In genomic region chr7:117675519-117676137, GRCh38 we compare ENCODE assay signal across 16 cellular contexts.
"Had no signal": no experiment of that assay in that cellular context is flagged by ENCODE, and none has a peak within 500 bp of the region (broad histone marks: within the 10 kb centered on the region; RNA-seq: fewer than 3 reads in every experiment).

No MANE protein-coding gene starts in this region.

- H3K27me3 Mint-ChIP-seq: activated CD4-positive, alpha-beta T cell treated with anti-CD3 and anti-CD28 coated beads, Interleukin-2, amount 10 ng/mL, durations not matched to agents 7 days and 5 days; stimulated activated naive B cell treated with anti-CD40 and anti-IgM and Interleukin-4, amounts not matched to agents 10 μg/mL and 1 μg/mL and 100 μg/mL, for 72 hours had no signal

- H3K9me3 Mint-ChIP-seq: activated CD4-positive, alpha-beta T cell treated with anti-CD3 and anti-CD28 coated beads, Interleukin-2, amount 10 ng/mL, durations not matched to agents 7 days and 5 days; activated naive CD4-positive, alpha-beta T cell treated with anti-CD3 and anti-CD28 coated beads for 36 hours; activated naive CD8-positive, alpha-beta T cell treated with anti-CD3 and anti-CD28 coated beads, Interleukin-2, amount 50 U/mL, for 24 hours; activated T-cell treated with anti-CD3 and anti-CD28 coated beads, Interleukin-2, amount 50 U/mL, for 4 hours; stimulated activated naive B cell treated with anti-CD40 and anti-IgM and Interleukin-4, amounts not matched to agents 10 μg/mL and 1 μg/mL and 100 μg/mL, for 72 hours had no signal

- H3K27ac Mint-ChIP-seq: activated CD4-positive, alpha-beta T cell treated with anti-CD3 and anti-CD28 coated beads, Interleukin-2, amount 10 ng/mL, durations not matched to agents 7 days and 5 days; activated naive CD4-positive, alpha-beta T cell treated with anti-CD3 and anti-CD28 coated beads for 36 hours; activated naive CD8-positive, alpha-beta T cell treated with anti-CD3 and anti-CD28 coated beads, Interleukin-2, amount 50 U/mL, for 24 hours; natural killer cell; stimulated activated naive B cell treated with anti-CD40 and anti-IgM and Interleukin-4, amounts not matched to agents 10 μg/mL and 1 μg/mL and 100 μg/mL, for 72 hours had no signal

- H3K27ac ChIP-seq: ascending aorta, heart right ventricle, tibial nerve, uterus had no signal

- H3K4me3 Mint-ChIP-seq: activated CD4-positive, alpha-beta T cell treated with anti-CD3 and anti-CD28 coated beads, Interleukin-2, amount 10 ng/mL, durations not matched to agents 7 days and 5 days; activated naive CD4-positive, alpha-beta T cell treated with anti-CD3 and anti-CD28 coated beads for 36 hours; activated naive CD8-positive, alpha-beta T cell treated with anti-CD3 and anti-CD28 coated beads, Interleukin-2, amount 50 U/mL, for 24 hours; activated T-cell treated with anti-CD3 and anti-CD28 coated beads, Interleukin-2, amount 50 U/mL, for 4 hours; natural killer cell; stimulated activated naive B cell treated with anti-CD40 and anti-IgM and Interleukin-4, amounts not matched to agents 10 μg/mL and 1 μg/mL and 100 μg/mL, for 72 hours had no signal

- H3K9me3 ChIP-seq: ascending aorta, heart right ventricle, tibial nerve, uterus had no signal

- H3K4me1 ChIP-seq: ascending aorta, tibial nerve, uterus had no signal

- FAIRE-seq: endometrium had no signal

- H3K36me3 ChIP-seq: ascending aorta, heart right ventricle, tibial nerve, uterus had no signal

- DNase-seq: activated CD4-positive, alpha-beta T cell treated with anti-CD3 and anti-CD28 coated beads, Interleukin-2, amount 10 ng/mL, durations not matched to agents 7 days and 5 days; activated CD8-positive, alpha-beta memory T cell treated with anti-CD3 and anti-CD28 coated beads, Interleukin-2, amount 50 U/mL, for 4 hours; activated naive CD4-positive, alpha-beta T cell treated with anti-CD3 and anti-CD28 coated beads for 36 hours; activated naive CD8-positive, alpha-beta T cell treated with anti-CD3 and anti-CD28 coated beads, Interleukin-2, amount 50 U/mL, for 24 hours; activated T-cell treated with anti-CD3 and anti-CD28 coated beads, Interleukin-2, amount 50 U/mL, for 4 hours; cortex of kidney; heart right ventricle; natural killer cell; posterior cingulate gyrus; stimulated activated naive B cell treated with anti-CD40 and anti-IgM and Interleukin-4, amounts not matched to agents 10 μg/mL and 1 μg/mL and 100 μg/mL, for 72 hours; T-helper 1 cell; T-helper 9 cell; uterus had no signal

- H3K27me3 ChIP-seq: ascending aorta, tibial nerve, uterus had no signal

- H3K36me3 Mint-ChIP-seq: natural killer cell; stimulated activated naive B cell treated with anti-CD40 and anti-IgM and Interleukin-4, amounts not matched to agents 10 μg/mL and 1 μg/mL and 100 μg/mL, for 72 hours had no signal

- H3K4me1 Mint-ChIP-seq: activated CD4-positive, alpha-beta T cell treated with anti-CD3 and anti-CD28 coated beads, Interleukin-2, amount 10 ng/mL, durations not matched to agents 7 days and 5 days; activated naive CD8-positive, alpha-beta T cell treated with anti-CD3 and anti-CD28 coated beads, Interleukin-2, amount 50 U/mL, for 24 hours; natural killer cell; stimulated activated naive B cell treated with anti-CD40 and anti-IgM and Interleukin-4, amounts not matched to agents 10 μg/mL and 1 μg/mL and 100 μg/mL, for 72 hours had no signal

- H3K4me3 ChIP-seq: ascending aorta, heart right ventricle, tibial nerve, uterus had no signal

- ATAC-seq: activated naive CD8-positive, alpha-beta T cell treated with anti-CD3 and anti-CD28 coated beads, Interleukin-2, amount 50 U/mL, for 24 hours; activated T-cell treated with anti-CD3 and anti-CD28 coated beads, Interleukin-2, amount 50 U/mL, for 4 hours; heart right ventricle; natural killer cell; stimulated activated naive B cell treated with anti-CD40 and anti-IgM and Interleukin-4, amounts not matched to agents 10 μg/mL and 1 μg/mL and 100 μg/mL, for 72 hours had no signal
